In genomic region chr15:65304393-65305143, GRCh38 we compare ENCODE assay signal across 8 cellular contexts. TPM values are rescaled to one million over a fixed set of nuclear protein-coding genes. Genes with fewer than 3 reads are reported as not detected.
DNase-seq lines count a peak whose midpoint lies in the region; ATAC-seq, FAIRE-seq and TF ChIP-seq lines count a peak whose summit lies in the region.

Gene RNU5B-1 (plus strand): TSS chr15:65304677.

- TF ChIP-seq CTCF in GM10266 (IDR thresholded peaks at IDR 0.05; ENCODE audit: control insufficient read depth, insufficient read depth, low read depth, missing control alignments) (peak; percentile 83), SK-N-SH (IDR thresholded peaks at IDR 0.05) (peak; percentile 87; the same call in 1 of the 2 replicates), pancreas (IDR thresholded peaks at IDR 0.05) (peak; percentile 59 to 85 (median 74)), transverse colon (IDR thresholded peaks at IDR 0.05) (peak; percentile 86 to 97 (median 90))

- H3K79me2 ChIP-seq in SK-N-SH (ENCODE audit: insufficient read depth): no peaks in the 10 kb centered on the region

- FAIRE-seq in pancreas (lab: Jason Lieb, UNC): peak; percentile 94

- peak; percentile 75 for ATAC-seq in activated naive CD8-positive, alpha-beta T cell treated with anti-CD3 and anti-CD28 coated beads, Interleukin-2, amount 10 ng/mL, durations not matched to agents 7 days and 5 days (ENCODE audit: low read depth)
- ATAC-seq in Right ventricle myocardium superior (ENCODE audit: poor library complexity) (peak; percentile 94), pancreas (peak; percentile 86 to 95 (median 90))

- no peaks in the 10 kb centered on the region for H3K9me2 ChIP-seq in SK-N-SH

- H3K4me1 ChIP-seq in SK-N-SH (ENCODE audit: control insufficient read depth in 1 of 2, insufficient read depth in 2 of 2, low read depth in 1 of 2, low read length in 1 of 2) (peaks cover 8 to 10% of the 10 kb centered on the region in 2 experiments; a peak in 2 of 4 replicates), pancreas (peaks cover 4 to 6% (median 5%) of the 10 kb centered on the region in 3 donors), transverse colon (peaks cover 0 to 15% (median 4%) of the 10 kb centered on the region in 4 donors)

- H2AFZ ChIP-seq in SK-N-SH (ENCODE audit: low read depth): peak within 1 kb of the TSS; percentile 94

- H3K4me3 ChIP-seq in SK-N-SH (ENCODE audit: low read depth in 2 of 2, low read length in 1 of 2): peak within 1 kb of the TSS; percentile 44 to 56
- peak within 1 kb of the TSS; percentile 6 to 45 (median 31) for H3K4me3 ChIP-seq in pancreas
- peak within 1 kb of the TSS; percentile 13 to 62 (median 35) for H3K4me3 ChIP-seq in transverse colon

- peak within 1 kb of the TSS; percentile 94 for H3K27ac Mint-ChIP-seq in activated naive CD8-positive, alpha-beta T cell treated with anti-CD3 and anti-CD28 coated beads, Interleukin-2, amount 10 ng/mL, durations not matched to agents 7 days and 5 days

- H3K9me3 Mint-ChIP-seq in activated naive CD8-positive, alpha-beta T cell treated with anti-CD3 and anti-CD28 coated beads, Interleukin-2, amount 10 ng/mL, durations not matched to agents 7 days and 5 days: no peaks in the 10 kb centered on the region

- TF ChIP-seq POLR2A in transverse colon (IDR thresholded peaks at IDR 0.05): peak; percentile 99

- peaks cover 4% of the 10 kb centered on the region; the same call in 1 of the 2 replicates for H4K20me1 ChIP-seq in SK-N-SH (ENCODE audit: insufficient read depth)

- H3K27me3 ChIP-seq in SK-N-SH (ENCODE audit: insufficient read depth) (no peaks in the 10 kb centered on the region), pancreas (no peaks in the 10 kb centered on the region), transverse colon (no peaks in the 10 kb centered on the region)

- H3K36me3 ChIP-seq in SK-N-SH (replicated peaks in 1 of 2; ENCODE audit: control insufficient read depth in 1 of 2, insufficient read depth in 2 of 2, low read length in 1 of 2) (no peaks in the 10 kb centered on the region), pancreas (no peaks in the 10 kb centered on the region), transverse colon (no peaks in the 10 kb centered on the region)

- POLR2A ChIA-PET in HEK293T (lab: Yijun Ruan, JAX) (interaction anchor here (0.6 to 3.3 kb wide), 71 partner anchors 8 to 1703 kb away, joined by 3 to 71 read pairs (median 4); partner anchors contain the start of genes CILP, CLPX, DENND4A and DPP8), SK-N-SH (lab: Yijun Ruan, JAX) (interaction anchor here (0.7 to 1.4 kb wide), 16 partner anchors 8 to 225 kb away, joined by 3 to 23 read pairs (median 6); partner anchors contain the start of genes CLPX, HACD3, PARP16 and PDCD7)
- POLR2A ChIA-PET in activated naive CD8-positive, alpha-beta T cell treated with anti-CD3 and anti-CD28 coated beads, Interleukin-2, amount 10 ng/mL, durations not matched to agents 7 days and 5 days (lab: Charles Lee): interaction anchor here (0.6 to 3.3 kb wide), 53 partner anchors 8 to 1549 kb away, joined by 3 to 112 read pairs (median 4); partner anchors contain the start of genes ANKDD1A, CLPX, DIS3L and DPP8

- TF ChIP-seq RAD21 in SK-N-SH (IDR thresholded peaks at IDR 0.05; ENCODE audit: low read length): no peak; the same call in 1 of the 2 replicates

- H3F3A ChIP-seq in SK-N-SH (replicated peaks; ENCODE audit: insufficient read depth): peaks cover 30% of the 10 kb centered on the region

- peak within 1 kb of the TSS; percentile 89 to 95 for H3K27ac ChIP-seq in SK-N-SH (ENCODE audit: low read depth in 2 of 2, low read length in 1 of 2)
- H3K27ac ChIP-seq in pancreas: peak within 1 kb of the TSS; percentile 85 to 96 (median 92)
- peak within 1 kb of the TSS; percentile 85 to 90 (median 88) for H3K27ac ChIP-seq in transverse colon

- peak within 1 kb of the TSS; percentile 85 for H3K4me2 ChIP-seq in SK-N-SH

- WGBS in SK-N-SH (ENCODE audit: low lambda C conversion rate): under 1% methylated on average over 23 of the region's 23 CpGs
- WGBS in pancreas, 2 donors: 0 to 1% methylated on average over 23 of the region's 23 CpGs
- 0 to 1% methylated on average over 21 to 23 of the region's 23 CpGs for WGBS in transverse colon (ENCODE audit: low coverage in 1 of 2), 2 donors

- CTCF ChIA-PET in HEK293T (lab: Yijun Ruan, JAX): interaction anchor here (0.6 to 2.2 kb wide), 4 partner anchors 17 to 484 kb away, joined by 3 to 8 read pairs (median 4); no protein-coding TSS in a partner anchor
- CTCF ChIA-PET in SK-N-SH (lab: Yijun Ruan, JAX): interaction anchor here (0.6 to 3.4 kb wide), 11 partner anchors 9 to 169 kb away, joined by 3 to 18 read pairs (median 4); no protein-coding TSS in a partner anchor

- no peaks in the 10 kb centered on the region for H3K36me3 Mint-ChIP-seq in activated naive CD8-positive, alpha-beta T cell treated with anti-CD3 and anti-CD28 coated beads, Interleukin-2, amount 10 ng/mL, durations not matched to agents 7 days and 5 days

- TF ChIP-seq EP300 in SK-N-SH (IDR thresholded peaks at IDR 0.05; ENCODE audit: borderline replicate concordance in 1 of 2, low read depth in 1 of 2, low read length in 1 of 2) (peak; percentile 27 to 81; a peak in 3 of 4 replicates), transverse colon (IDR thresholded peaks at IDR 0.05; ENCODE audit: low read depth) (no peak)

- H3K9ac ChIP-seq in SK-N-SH: peak within 1 kb of the TSS; percentile 86

- DNase-seq in GM10266 (ENCODE audit: extremely low spot score) (peak; percentile 87), HEK293T (ENCODE audit: extremely low spot score) (peak; percentile 77), MV-4-11 (lab: John Stamatoyannopoulos, UW) (peak; percentile 99), SK-N-SH (peak; percentile 81), Right ventricle myocardium superior (peak; percentile 67), pancreas (peak in 5 of 6 donors; percentile 49 to 82 (median 68)), transverse colon (peak; percentile 74)
- peak; percentile 76 for DNase-seq in activated naive CD8-positive, alpha-beta T cell treated with anti-CD3 and anti-CD28 coated beads, Interleukin-2, amount 10 ng/mL, durations not matched to agents 7 days and 5 days

- peaks cover 20% of the 10 kb centered on the region for H3K4me1 Mint-ChIP-seq in activated naive CD8-positive, alpha-beta T cell treated with anti-CD3 and anti-CD28 coated beads, Interleukin-2, amount 10 ng/mL, durations not matched to agents 7 days and 5 days

- H3K4me3 Mint-ChIP-seq in activated naive CD8-positive, alpha-beta T cell treated with anti-CD3 and anti-CD28 coated beads, Interleukin-2, amount 10 ng/mL, durations not matched to agents 7 days and 5 days: peak within 1 kb of the TSS; percentile 90

- in situ Hi-C loops in transverse colon (cut with MboI; ENCODE audit: low pct_ligation_motif_present in 1 of 4, low pct_unique_long_range_greater_than_20kb in 1 of 4, low sequenced_read_pairs in 3 of 4): no loop called here

- peaks cover 1% of the 10 kb centered on the region for H3K27me3 Mint-ChIP-seq in activated naive CD8-positive, alpha-beta T cell treated with anti-CD3 and anti-CD28 coated beads, Interleukin-2, amount 10 ng/mL, durations not matched to agents 7 days and 5 days

- H3K9me3 ChIP-seq in SK-N-SH: no peaks in the 10 kb centered on the region
- no peaks in the 10 kb centered on the region for H3K9me3 ChIP-seq in pancreas
- no peaks in the 10 kb centered on the region for H3K9me3 ChIP-seq in transverse colon

- intact Hi-C loops in Right ventricle myocardium superior (cut with DNase I): no loop called here
- intact Hi-C loops in pancreas (cut with DNase I): no loop called here
- intact Hi-C loops in transverse colon (cut with DNase I; ENCODE audit: low total_unique reads): no loop called here

TF ChIP-seq in HEK293T, 16 proteins besides CTCF, POLR2A, EP300 and RAD21 (continues in another document):
- TF ChIP-seq CTBP1 (IDR thresholded peaks at IDR 0.05; ENCODE audit: borderline replicate concordance) (peak; percentile 73), FOXM1 (IDR thresholded peaks at IDR 0.05; ENCODE audit: borderline replicate concordance) (peak; percentile 75), TARDBP (IDR thresholded peaks at IDR 0.05) (peak; percentile 8; the same call in 1 of the 2 replicates), NFRKB (IDR thresholded peaks at IDR 0.05) (peak; percentile 96), FOXK2 (IDR thresholded peaks at IDR 0.05) (peak; percentile 97), HDGF (IDR thresholded peaks at IDR 0.05; ENCODE audit: borderline replicate concordance) (no peak), ELF4 (IDR thresholded peaks at IDR 0.05) (peak; percentile 100), SUZ12 (IDR thresholded peaks at IDR 0.05) (peak; percentile 74), ARNT (IDR thresholded peaks at IDR 0.05) (peak; percentile 65)

TF ChIP-seq in SK-N-SH, 30 proteins besides CTCF, POLR2A, EP300 and RAD21 (continues in another document):
- TF ChIP-seq, protein P1, sequence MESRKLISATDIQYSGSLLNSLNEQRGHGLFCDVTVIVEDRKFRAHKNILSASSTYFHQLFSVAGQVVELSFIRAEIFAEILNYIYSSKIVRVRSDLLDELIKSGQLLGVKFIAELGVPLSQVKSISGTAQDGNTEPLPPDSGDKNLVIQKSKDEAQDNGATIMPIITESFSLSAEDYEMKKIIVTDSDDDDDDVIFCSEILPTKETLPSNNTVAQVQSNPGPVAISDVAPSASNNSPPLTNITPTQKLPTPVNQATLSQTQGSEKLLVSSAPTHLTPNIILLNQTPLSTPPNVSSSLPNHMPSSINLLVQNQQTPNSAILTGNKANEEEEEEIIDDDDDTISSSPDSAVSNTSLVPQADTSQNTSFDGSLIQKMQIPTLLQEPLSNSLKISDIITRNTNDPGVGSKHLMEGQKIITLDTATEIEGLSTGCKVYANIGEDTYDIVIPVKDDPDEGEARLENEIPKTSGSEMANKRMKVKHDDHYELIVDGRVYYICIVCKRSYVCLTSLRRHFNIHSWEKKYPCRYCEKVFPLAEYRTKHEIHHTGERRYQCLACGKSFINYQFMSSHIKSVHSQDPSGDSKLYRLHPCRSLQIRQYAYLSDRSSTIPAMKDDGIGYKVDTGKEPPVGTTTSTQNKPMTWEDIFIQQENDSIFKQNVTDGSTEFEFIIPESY (IDR thresholded peaks at IDR 0.05; ENCODE audit: borderline replicate concordance, low read depth): peak; percentile 95

RNA-seq across cellular contexts. Expression of gene RNU5B-1, which starts in this region (rescaled TPM):
- polyA plus RNA-seq in SK-N-SH (2012; rRNA removed): not detected in 2 replicates
- not detected in 2 replicates for polyA plus RNA-seq in SK-N-SH (2012; cell fraction: cytosol; rRNA removed)
- not detected in 2 replicates for polyA plus RNA-seq in SK-N-SH (2012; cell fraction: nucleus; rRNA removed)
- 10 to 100 TPM; 27.2 to 27.3 TPM for total RNA-seq in activated naive CD8-positive, alpha-beta T cell treated with anti-CD3 and anti-CD28 coated beads, Interleukin-2, amount 10 ng/mL, durations not matched to agents 7 days and 5 days
- 55.4 TPM for total RNA-seq in Right ventricle myocardium superior
- 10 to 100 TPM in 3 of 6 donors, not detected in 3; 10.5 to 21.8 (median 21.6) TPM for total RNA-seq in pancreas
- polyA plus RNA-seq in pancreas: not detected
- not detected for total RNA-seq in transverse colon

Comparison
In these comparisons a context has a peak if more than half of its experiments do, and no peak if none do; other contexts are left out.
1. Peak in every context shown above with its lines: DNase-seq, ATAC-seq, H3K4me3 ChIP-seq and H3K27ac ChIP-seq.
2. Peak in DNase-seq, H3K4me3 ChIP-seq, H3K27ac ChIP-seq, H3K9ac ChIP-seq and H3K4me2 ChIP-seq in SK-N-SH; RNA of the gene not detected or under 1 TPM.
3. Peak in DNase-seq, H3K4me3 ChIP-seq and H3K27ac ChIP-seq in transverse colon; RNA of the gene not detected or under 1 TPM.